ENCODE assay signal across 1 cellular context in the genomic region with DNA sequence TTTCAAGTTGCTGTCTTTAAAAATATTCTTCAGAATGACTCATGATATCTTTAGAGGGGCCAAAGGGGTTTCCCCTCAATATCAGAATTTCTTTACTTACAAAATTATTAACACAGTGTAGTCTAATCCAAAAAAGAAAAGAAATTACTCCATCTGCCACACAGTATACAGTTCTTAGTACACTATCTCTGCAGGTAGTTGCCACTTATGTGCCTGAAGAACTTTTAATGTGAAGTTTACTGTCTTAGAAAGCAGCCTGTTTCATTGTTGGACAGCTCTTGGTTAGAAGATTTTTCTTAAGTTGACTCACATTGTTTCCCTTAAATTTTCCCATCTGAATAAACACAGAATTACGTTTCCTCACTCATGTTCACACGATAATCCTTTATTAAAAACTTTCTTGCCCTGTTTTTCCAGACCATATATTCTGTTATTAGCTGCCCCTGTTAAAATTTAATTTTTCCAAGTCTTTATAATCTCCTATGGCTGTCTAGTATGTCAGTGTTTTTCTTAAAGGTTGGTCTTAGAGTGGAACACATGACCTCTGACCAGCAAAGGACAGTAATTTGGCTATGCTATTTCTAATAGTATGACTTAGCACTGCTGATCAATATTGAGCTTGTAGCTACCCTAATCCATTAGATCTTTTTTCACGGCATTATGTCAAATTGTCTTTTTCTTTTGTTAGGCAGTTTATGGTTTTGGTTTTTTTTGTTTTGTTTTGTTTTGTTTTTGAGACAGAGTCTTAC.
TF ChIP-seq lines count a peak whose summit lies in the region.

No MANE protein-coding gene starts in this region.

TF ChIP-seq in GM23338, 12 proteins besides CTCF, POLR2A, EP300 and RAD21 (continued from another document):
- TF ChIP-seq, protein P1, sequence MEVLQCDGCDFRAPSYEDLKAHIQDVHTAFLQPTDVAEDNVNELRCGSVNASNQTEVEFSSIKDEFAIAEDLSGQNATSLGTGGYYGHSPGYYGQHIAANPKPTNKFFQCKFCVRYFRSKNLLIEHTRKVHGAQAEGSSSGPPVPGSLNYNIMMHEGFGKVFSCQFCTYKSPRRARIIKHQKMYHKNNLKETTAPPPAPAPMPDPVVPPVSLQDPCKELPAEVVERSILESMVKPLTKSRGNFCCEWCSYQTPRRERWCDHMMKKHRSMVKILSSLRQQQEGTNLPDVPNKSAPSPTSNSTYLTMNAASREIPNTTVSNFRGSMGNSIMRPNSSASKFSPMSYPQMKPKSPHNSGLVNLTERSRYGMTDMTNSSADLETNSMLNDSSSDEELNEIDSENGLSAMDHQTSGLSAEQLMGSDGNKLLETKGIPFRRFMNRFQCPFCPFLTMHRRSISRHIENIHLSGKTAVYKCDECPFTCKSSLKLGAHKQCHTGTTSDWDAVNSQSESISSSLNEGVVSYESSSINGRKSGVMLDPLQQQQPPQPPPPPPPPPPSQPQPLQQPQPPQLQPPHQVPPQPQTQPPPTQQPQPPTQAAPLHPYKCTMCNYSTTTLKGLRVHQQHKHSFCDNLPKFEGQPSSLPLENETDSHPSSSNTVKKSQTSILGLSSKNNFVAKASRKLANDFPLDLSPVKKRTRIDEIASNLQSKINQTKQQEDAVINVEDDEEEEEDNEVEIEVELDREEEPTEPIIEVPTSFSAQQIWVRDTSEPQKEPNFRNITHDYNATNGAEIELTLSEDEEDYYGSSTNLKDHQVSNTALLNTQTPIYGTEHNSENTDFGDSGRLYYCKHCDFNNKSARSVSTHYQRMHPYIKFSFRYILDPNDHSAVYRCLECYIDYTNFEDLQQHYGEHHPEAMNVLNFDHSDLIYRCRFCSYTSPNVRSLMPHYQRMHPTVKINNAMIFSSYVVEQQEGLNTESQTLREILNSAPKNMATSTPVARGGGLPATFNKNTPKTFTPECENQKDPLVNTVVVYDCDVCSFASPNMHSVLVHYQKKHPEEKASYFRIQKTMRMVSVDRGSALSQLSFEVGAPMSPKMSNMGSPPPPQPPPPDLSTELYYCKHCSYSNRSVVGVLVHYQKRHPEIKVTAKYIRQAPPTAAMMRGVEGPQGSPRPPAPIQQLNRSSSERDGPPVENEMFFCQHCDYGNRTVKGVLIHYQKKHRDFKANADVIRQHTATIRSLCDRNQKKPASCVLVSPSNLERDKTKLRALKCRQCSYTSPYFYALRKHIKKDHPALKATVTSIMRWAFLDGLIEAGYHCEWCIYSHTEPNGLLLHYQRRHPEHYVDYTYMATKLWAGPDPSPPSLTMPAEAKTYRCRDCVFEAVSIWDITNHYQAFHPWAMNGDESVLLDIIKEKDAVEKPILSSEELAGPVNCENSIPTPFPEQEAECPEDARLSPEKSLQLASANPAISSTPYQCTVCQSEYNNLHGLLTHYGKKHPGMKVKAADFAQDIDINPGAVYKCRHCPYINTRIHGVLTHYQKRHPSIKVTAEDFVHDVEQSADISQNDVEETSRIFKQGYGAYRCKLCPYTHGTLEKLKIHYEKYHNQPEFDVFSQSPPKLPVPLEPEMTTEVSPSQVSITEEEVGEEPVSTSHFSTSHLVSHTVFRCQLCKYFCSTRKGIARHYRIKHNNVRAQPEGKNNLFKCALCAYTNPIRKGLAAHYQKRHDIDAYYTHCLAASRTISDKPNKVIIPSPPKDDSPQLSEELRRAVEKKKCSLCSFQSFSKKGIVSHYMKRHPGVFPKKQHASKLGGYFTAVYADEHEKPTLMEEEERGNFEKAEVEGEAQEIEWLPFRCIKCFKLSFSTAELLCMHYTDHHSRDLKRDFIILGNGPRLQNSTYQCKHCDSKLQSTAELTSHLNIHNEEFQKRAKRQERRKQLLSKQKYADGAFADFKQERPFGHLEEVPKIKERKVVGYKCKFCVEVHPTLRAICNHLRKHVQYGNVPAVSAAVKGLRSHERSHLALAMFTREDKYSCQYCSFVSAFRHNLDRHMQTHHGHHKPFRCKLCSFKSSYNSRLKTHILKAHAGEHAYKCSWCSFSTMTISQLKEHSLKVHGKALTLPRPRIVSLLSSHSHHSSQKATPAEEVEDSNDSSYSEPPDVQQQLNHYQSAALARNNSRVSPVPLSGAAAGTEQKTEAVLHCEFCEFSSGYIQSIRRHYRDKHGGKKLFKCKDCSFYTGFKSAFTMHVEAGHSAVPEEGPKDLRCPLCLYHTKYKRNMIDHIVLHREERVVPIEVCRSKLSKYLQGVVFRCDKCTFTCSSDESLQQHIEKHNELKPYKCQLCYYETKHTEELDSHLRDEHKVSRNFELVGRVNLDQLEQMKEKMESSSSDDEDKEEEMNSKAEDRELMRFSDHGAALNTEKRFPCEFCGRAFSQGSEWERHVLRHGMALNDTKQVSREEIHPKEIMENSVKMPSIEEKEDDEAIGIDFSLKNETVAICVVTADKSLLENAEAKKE (CRISPR knock-in tag; IDR thresholded peaks at IDR 0.05) = no peak
